In genomic region chr17:36653374-36653773, GRCh38 we compare ENCODE assay signal across 27 cellular contexts. TPM values are rescaled to one million over a fixed set of nuclear protein-coding genes. Genes with fewer than 3 reads are reported as not detected.
DNase-seq lines count a peak whose midpoint lies in the region; ATAC-seq, FAIRE-seq and TF ChIP-seq lines count a peak whose summit lies in the region.
"Had no signal": no experiment of that assay in that cellular context is flagged by ENCODE, and none has a peak within 500 bp of the region (broad histone marks: within the 10 kb centered on the region; RNA-seq: fewer than 3 reads in every experiment).

No MANE protein-coding gene starts in this region.

- POLR2A ChIA-PET in WTC11 (lab: Charles Lee): no interaction called here

- peaks cover 16% of the 10 kb centered on the region for H3K27me3 Mint-ChIP-seq in WTC11 (ENCODE audit: low read depth)
- H3K27me3 Mint-ChIP-seq in neural progenitor cell (ENCODE audit: insufficient read depth, low read depth): peaks cover 19% of the 10 kb centered on the region

- H4K20me1 ChIP-seq in neural progenitor cell (ENCODE audit: low read depth): peaks cover 8% of the 10 kb centered on the region

- no peak overlapping the region for H2AFZ ChIP-seq in neural progenitor cell (replicated peaks)

- H3K4me1 Mint-ChIP-seq in WTC11 (peaks cover 25% of the 10 kb centered on the region), neural progenitor cell (peaks cover 30% of the 10 kb centered on the region)
- peaks cover 13% of the 10 kb centered on the region for H3K4me1 Mint-ChIP-seq in stimulated activated effector memory CD8-positive, alpha-beta T cell treated with anti-CD3 and anti-CD28 coated beads, Interleukin-12 subunit alpha, Interleukin-12 subunit beta, amount 100 ng/mL, for 72 hours

- no peaks in the 10 kb centered on the region for H3K36me3 ChIP-seq in neural progenitor cell
- H3K36me3 ChIP-seq: BE2C, BLaER1 had no signal

- no peak overlapping the region for H3K9ac ChIP-seq in neural progenitor cell
- H3K9ac ChIP-seq: BLaER1 had no signal

- H3K27ac ChIP-seq in neural progenitor cell: no peak overlapping the region
- H3K27ac ChIP-seq: BLaER1 had no signal

- H3F3A ChIP-seq in neural progenitor cell (ENCODE audit: low read depth): peaks cover 12% of the 10 kb centered on the region

- peaks cover 34% of the 10 kb centered on the region for H3K27me3 ChIP-seq in neural progenitor cell
- H3K27me3 ChIP-seq: BE2C had no signal

- peaks cover 33% of the 10 kb centered on the region for H3K4me1 ChIP-seq in neural progenitor cell

- H3K9me3 Mint-ChIP-seq in WTC11 (no peaks in the 10 kb centered on the region), neural progenitor cell (no peaks in the 10 kb centered on the region)
- H3K9me3 Mint-ChIP-seq in stimulated activated effector memory CD8-positive, alpha-beta T cell treated with anti-CD3 and anti-CD28 coated beads, Interleukin-12 subunit alpha, Interleukin-12 subunit beta, amount 100 ng/mL, for 72 hours: no peaks in the 10 kb centered on the region
- H3K9me3 Mint-ChIP-seq: CD4-positive, alpha-beta memory T cell; CD8-positive, alpha-beta memory T cell had no signal

- TF ChIP-seq CTCF in D721Med (IDR thresholded peaks at IDR 0.05; ENCODE audit: insufficient read depth, missing control alignments) (no peak), WTC11 (IDR thresholded peaks at IDR 0.05) (no peak), neural progenitor cell (IDR thresholded peaks at IDR 0.05) (no peak)

- H3K79me2 ChIP-seq in neural progenitor cell (ENCODE audit: low read depth): no peaks in the 10 kb centered on the region

- H3K4me3 Mint-ChIP-seq in WTC11 (no peak overlapping the region), neural progenitor cell (no peak overlapping the region)
- no peak overlapping the region for H3K4me3 Mint-ChIP-seq in stimulated activated effector memory CD8-positive, alpha-beta T cell treated with anti-CD3 and anti-CD28 coated beads, Interleukin-12 subunit alpha, Interleukin-12 subunit beta, amount 100 ng/mL, for 72 hours
- H3K4me3 Mint-ChIP-seq: CD14-positive monocyte; CD4-positive, alpha-beta memory T cell; CD8-positive, alpha-beta memory T cell had no signal

- no peak overlapping the region for H3K4me2 ChIP-seq in neural progenitor cell
- H3K4me2 ChIP-seq: BLaER1 had no signal

- no peak for FAIRE-seq in D721Med (lab: Jason Lieb, UNC)
- FAIRE-seq: A204.1, G401.6, GM12891, GM19239 had no signal

- H3K36me3 Mint-ChIP-seq in WTC11: no peaks in the 10 kb centered on the region
- H3K36me3 Mint-ChIP-seq in neural progenitor cell: no peaks in the 10 kb centered on the region
- H3K36me3 Mint-ChIP-seq in stimulated activated effector memory CD8-positive, alpha-beta T cell treated with anti-CD3 and anti-CD28 coated beads, Interleukin-12 subunit alpha, Interleukin-12 subunit beta, amount 100 ng/mL, for 72 hours: no peaks in the 10 kb centered on the region
- H3K36me3 Mint-ChIP-seq: CD4-positive, alpha-beta memory T cell; CD4-positive, CD25-positive, alpha-beta regulatory T cell had no signal

- H3K27ac Mint-ChIP-seq in WTC11 (peak overlapping the region; percentile 28; the same call in 1 of the 2 replicates), neural progenitor cell (no peak overlapping the region)
- no peak overlapping the region for H3K27ac Mint-ChIP-seq in stimulated activated effector memory CD8-positive, alpha-beta T cell treated with anti-CD3 and anti-CD28 coated beads, Interleukin-12 subunit alpha, Interleukin-12 subunit beta, amount 100 ng/mL, for 72 hours
- H3K27ac Mint-ChIP-seq: CD14-positive monocyte; CD4-positive, alpha-beta memory T cell; CD4-positive, CD25-positive, alpha-beta regulatory T cell; CD8-positive, alpha-beta memory T cell had no signal

- H3K9me3 ChIP-seq in neural progenitor cell (ENCODE audit: low read depth): no peaks in the 10 kb centered on the region
- H3K9me3 ChIP-seq: BE2C, BLaER1 had no signal

- DNase-seq in D341Med (ENCODE audit: low spot score) (peak; percentile 71), D721Med (ENCODE audit: insufficient read length, low spot score) (peak; percentile 57), WTC11 (ENCODE audit: low spot score) (no peak), neural progenitor cell (ENCODE audit: low spot score) (peak; percentile 38), NCI-H1105 (lab: John Stamatoyannopoulos, UW) (no peak), NCI-H2029 treated with DMSO at 0.1 percent for 48 hours (lab: John Stamatoyannopoulos, UW) (no peak), middle frontal gyrus (ENCODE audit: extremely low spot score, low spot score) (no peak)
- DNase-seq in stimulated activated effector memory CD8-positive, alpha-beta T cell treated with anti-CD3 and anti-CD28 coated beads, Interleukin-12 subunit alpha, Interleukin-12 subunit beta, amount 100 ng/mL, for 72 hours (ENCODE audit: low spot score in 2 of 2): no peak
- DNase-seq: 8988T; ACHN; BE2C; C1 segment of cervical spinal cord; CD4-positive, alpha-beta memory T cell; CD4-positive, CD25-positive, alpha-beta regulatory T cell; CD8-positive, alpha-beta memory T cell; COR-L47; DMS 273 treated with DMSO at 0.1 percent for 48 hours; DMS153; DMS53; DMS79 treated with DMSO at 0.1 percent for 48 hours; GF-D8 had no signal

- H3K4me3 ChIP-seq in neural progenitor cell: no peak overlapping the region
- H3K4me3 ChIP-seq: BLaER1 had no signal

- CTCF ChIA-PET in WTC11 (lab: Charles Lee): interaction anchor here (0.6 to 1.7 kb wide), 2 partner anchors 102 to 640 kb away, joined by 4 to 5 read pairs; no protein-coding TSS in a partner anchor

- no peak for ATAC-seq in WTC11
- no peak for ATAC-seq in stimulated activated effector memory CD8-positive, alpha-beta T cell treated with anti-CD3 and anti-CD28 coated beads, Interleukin-12 subunit alpha, Interleukin-12 subunit beta, amount 100 ng/mL, for 72 hours

TF ChIP-seq in WTC11, 78 proteins besides CTCF, POLR2A, EP300 and RAD21:
- TF ChIP-seq SOX15 (CRISPR knock-in tag; IDR thresholded peaks at IDR 0.05) (no peak), FOXJ3 (CRISPR knock-in tag; IDR thresholded peaks at IDR 0.05; ENCODE audit: borderline replicate concordance) (no peak), USF2 (CRISPR knock-in tag; IDR thresholded peaks at IDR 0.05) (no peak), HMGXB4 (CRISPR knock-in tag; IDR thresholded peaks at IDR 0.05) (no peak), MAX (CRISPR knock-in tag; IDR thresholded peaks at IDR 0.05) (no peak), ZNF281 (CRISPR knock-in tag; IDR thresholded peaks at IDR 0.05) (no peak), IRF2 (CRISPR knock-in tag; IDR thresholded peaks at IDR 0.05; ENCODE audit: borderline replicate concordance, low read depth) (no peak)

RNA-seq across cellular contexts. Expression of gene MRM1, which starts 52.0 kb away (rescaled TPM):
- total RNA-seq in WTC11 (2021) (12.1 to 16.5 TPM (median 14.2 TPM) in 3 replicates), neural progenitor cell (ENCODE audit: low replicate concordance) (0.65 and 4.1 TPM in 2 replicates)

Comparison
In these comparisons a context has a peak if more than half of its experiments do, and no peak if none do; other contexts are left out.
1. DNase-seq: peak in D341Med (single experiment), D721Med (single experiment) and neural progenitor cell (single experiment); none in WTC11 (single experiment), stimulated activated effector memory CD8-positive, alpha-beta T cell treated with anti-CD3 and anti-CD28 coated beads, Interleukin-12 subunit alpha, Interleukin-12 subunit beta, amount 100 ng/mL, for 72 hours (0 of 2), NCI-H1105 (single experiment), NCI-H2029 treated with DMSO at 0.1 percent for 48 hours (single experiment) and middle frontal gyrus (single experiment).